Comparison of ENCODE assay signal across 15 cellular contexts in genomic region chr10:31554556-31554955, GRCh38.
A peak's percentile ranks its signal among the peaks of the same experiment; 100 is the strongest.
DNase-seq lines count a peak whose midpoint lies in the region; ATAC-seq and TF ChIP-seq lines count a peak whose summit lies in the region.
"Had no signal": no experiment of that assay in that cellular context is flagged by ENCODE, and none has a peak within 500 bp of the region (broad histone marks: within the 10 kb centered on the region; RNA-seq: fewer than 3 reads in every experiment).

No MANE protein-coding gene starts in this region.

- no peak for ATAC-seq in left colon
- ATAC-seq: activated CD4-positive, CD25-positive, alpha-beta regulatory T cell treated with anti-CD3 and anti-CD28 coated beads, Interleukin-2, amount 50 U/mL, for 24 hours; stimulated activated effector memory CD8-positive, alpha-beta T cell treated with anti-CD3 and anti-CD28 coated beads, Interleukin-12 subunit alpha, Interleukin-12 subunit beta, amount 100 ng/mL, for 72 hours had no signal

- no peaks in the 10 kb centered on the region for H3K36me3 ChIP-seq in tibial nerve
- H3K36me3 ChIP-seq: MG63, right atrium auricular region, vagina had no signal

- intact Hi-C loops in left colon (cut with DNase I, micrococcal nuclease), result no loop called here

- peaks cover 0 to 28% (median 10%) of the 10 kb centered on the region in 4 donors for H3K9me3 ChIP-seq in tibial nerve
- H3K9me3 ChIP-seq: vagina had no signal

- H3K4me3 ChIP-seq in NB4 (ENCODE audit: low read depth, low read length) (no peak overlapping the region), choroid plexus epithelial cell (ENCODE audit: low read depth, low read length) (no peak overlapping the region), tibial nerve (no peak overlapping the region)
- H3K4me3 ChIP-seq: coronary artery, MG63, right atrium auricular region, vagina had no signal

- peak; percentile 79 for DNase-seq in ELR (ENCODE audit: low read depth)
- peak; percentile 46 for DNase-seq in NB4 (ENCODE audit: low read depth)
- DNase-seq in choroid plexus epithelial cell (ENCODE audit: low read depth), result peak; percentile 94
- peak; percentile 31 for DNase-seq in smooth muscle cell of the brain vasculature (ENCODE audit: low read depth, low spot score)
- no peak for DNase-seq in tibial nerve (ENCODE audit: low spot score in 2 of 2)
- no peak for DNase-seq in left colon
- no peak for DNase-seq in putamen (ENCODE audit: low spot score)
- DNase-seq: MG63; nephron progenitor cell; stimulated activated CD4-positive, alpha-beta T cell treated with anti-CD3 and anti-CD28 coated beads, Interleukin-4, amount 100 ng/mL, for 4 hours had no signal

- H3K27me3 ChIP-seq in tibial nerve, result no peaks in the 10 kb centered on the region
- H3K27me3 ChIP-seq: MG63, right atrium auricular region, vagina had no signal

- TF ChIP-seq POLR2A in NB4 (IDR thresholded peaks at IDR 0.05; ENCODE audit: extremely low read depth, insufficient read length), result no peak
- no peak for TF ChIP-seq POLR2A in tibial nerve (IDR thresholded peaks at IDR 0.05)

- no peak overlapping the region for H3K27ac ChIP-seq in tibial nerve
- H3K27ac ChIP-seq: coronary artery, right atrium auricular region, vagina had no signal

- 79 to 98% methylated on average over 2 of the region's 2 CpGs for WGBS in tibial nerve, 2 donors

- no peak for TF ChIP-seq CTCF in NB4 (IDR thresholded peaks at IDR 0.05; ENCODE audit: low read depth, low read length)
- no peak for TF ChIP-seq CTCF in choroid plexus epithelial cell (conservative IDR thresholded peaks at IDR 0.05; ENCODE audit: low read depth, low read length)
- TF ChIP-seq CTCF in tibial nerve (IDR thresholded peaks at IDR 0.05), result no peak

- H3K4me1 ChIP-seq in tibial nerve, result peaks cover 0 to 3% (median 0%) of the 10 kb centered on the region in 4 donors
- H3K4me1 ChIP-seq: right atrium auricular region, vagina had no signal

- no peak for TF ChIP-seq EP300 in tibial nerve (IDR thresholded peaks at IDR 0.05)

Comparison
In these comparisons a context has a peak if more than half of its experiments do, and no peak if none do; other contexts are left out.
1. DNase-seq: peak in ELR (single experiment), NB4 (single experiment), choroid plexus epithelial cell (single experiment) and smooth muscle cell of the brain vasculature (single experiment); none in tibial nerve (0 of 2), left colon (0 of 2) and putamen (single experiment).